ENCODE assay signal across 13 cellular contexts in genomic region chr6:31509036-31509435, GRCh38. TPM values are rescaled to one million over a fixed set of nuclear protein-coding genes. Genes with fewer than 3 reads are reported as not detected.
DNase-seq lines count a peak whose midpoint lies in the region; ATAC-seq, FAIRE-seq and TF ChIP-seq lines count a peak whose summit lies in the region.
"Not testable (repeated sequence)": the region's sequence is repeated elsewhere in the genome, so short reads cannot be mapped to it uniquely, and the experiment has no call there.
"Had no signal": no experiment of that assay in that cellular context is flagged by ENCODE, and none has a peak within 500 bp of the region (broad histone marks: within the 10 kb centered on the region; RNA-seq: fewer than 3 reads in every experiment).

No MANE protein-coding gene starts in this region.

- not testable (repeated sequence) for H3K14ac ChIP-seq in mesenchymal stem cell (ENCODE audit: low read length in 2 of 2)

- H3K79me1 ChIP-seq in mesenchymal stem cell (replicated peaks; ENCODE audit: low read length, poor library complexity, severe bottlenecking) = peaks cover 21% of the 10 kb centered on the region

- WGBS in mesenchymal stem cell = 74% methylated on average over 2 of the region's 2 CpGs

- H3K36me3 Mint-ChIP-seq in HFFc6 (ENCODE audit: low read depth) = peaks cover 32% of the 10 kb centered on the region
- H3K36me3 Mint-ChIP-seq in activated CD4-positive, alpha-beta T cell treated with anti-CD3 and anti-CD28 coated beads, Interleukin-2, amount 10 ng/mL, durations not matched to agents 7 days and 5 days (ENCODE audit: low read depth) = peaks cover 54% of the 10 kb centered on the region
- H3K36me3 Mint-ChIP-seq in astrocyte (ENCODE audit: low read depth, unreplicated experiment) = not testable (repeated sequence)

- H3K27ac ChIP-seq in astrocyte (ENCODE audit: low read depth, low read length); mesenchymal stem cell (ENCODE audit: low read length, poor library complexity, severe bottlenecking): not testable (repeated sequence)

- not testable (repeated sequence) for TF ChIP-seq CTCF in HFFc6 (IDR thresholded peaks at IDR 0.05); astrocyte (IDR thresholded peaks at IDR 0.05; ENCODE audit: insufficient read depth, low read depth, low read length)

- H3K27ac Mint-ChIP-seq in HFFc6 = peak overlapping the region; percentile 46; the same call in 1 of the 2 replicates
- peak overlapping the region; percentile 41 for H3K27ac Mint-ChIP-seq in activated CD4-positive, alpha-beta T cell treated with anti-CD3 and anti-CD28 coated beads, Interleukin-2, amount 10 ng/mL, durations not matched to agents 7 days and 5 days
- H3K27ac Mint-ChIP-seq in astrocyte (ENCODE audit: unreplicated experiment) = not testable (repeated sequence)

- ATAC-seq in esophagus mucosa = peak; percentile 15

- not testable (repeated sequence) for H3K27me3 Mint-ChIP-seq in HFFc6 (ENCODE audit: insufficient read depth); activated CD4-positive, alpha-beta T cell treated with anti-CD3 and anti-CD28 coated beads, Interleukin-2, amount 10 ng/mL, durations not matched to agents 7 days and 5 days
- peaks cover 13% of the 10 kb centered on the region for H3K27me3 Mint-ChIP-seq in astrocyte (ENCODE audit: low read depth, unreplicated experiment)

- CTCF ChIA-PET in activated CD4-positive, alpha-beta T cell treated with anti-CD3 and anti-CD28 coated beads, Interleukin-2, amount 10 ng/mL, durations not matched to agents 7 days and 5 days (lab: Charles Lee) = not testable (repeated sequence)

- not testable (repeated sequence) for H3K4ac ChIP-seq in mesenchymal stem cell (ENCODE audit: low read depth in 1 of 2, low read length in 2 of 2)

- H2AK5ac ChIP-seq in mesenchymal stem cell (ENCODE audit: low read length, severe bottlenecking) = not testable (repeated sequence)

- FAIRE-seq in astrocyte (lab: Jason Lieb, UNC) = not testable (repeated sequence)

- H3K18ac ChIP-seq in mesenchymal stem cell (ENCODE audit: low read depth in 1 of 2, low read length in 2 of 2) = not testable (repeated sequence)

- not testable (repeated sequence) for H4K20me1 ChIP-seq in astrocyte (ENCODE audit: insufficient read depth, low read length)

- not testable (repeated sequence) for H3K36me3 ChIP-seq in astrocyte (ENCODE audit: insufficient read depth, low read length)
- H3K36me3 ChIP-seq in mesenchymal stem cell (ENCODE audit: control insufficient read depth in 1 of 2, insufficient read depth in 2 of 2, low read depth in 1 of 2, low read length in 2 of 2) = peaks cover 47 to 51% of the 10 kb centered on the region in 2 experiments

- H4K8ac ChIP-seq in mesenchymal stem cell (ENCODE audit: low read length) = not testable (repeated sequence)

- DNase-seq in HFFc6; activated CD4-positive, alpha-beta T cell treated with anti-CD3 and anti-CD28 coated beads, Interleukin-2, amount 10 ng/mL, durations not matched to agents 7 days and 5 days; astrocyte (ENCODE audit: low read depth); mesenchymal stem cell: not testable (repeated sequence)
- peak; percentile 0 for DNase-seq in stimulated activated CD8-positive, alpha-beta memory T cell treated with anti-CD3 and anti-CD28 coated beads, Interleukin-4, amount 100 ng/mL, for 48 hours

- not testable (repeated sequence) for H3K4me3 ChIP-seq in astrocyte (ENCODE audit: insufficient read depth, low read depth, low read length); mesenchymal stem cell (ENCODE audit: insufficient read depth in 1 of 2, low read depth in 1 of 2, low read length in 2 of 2)

- POLR2A ChIA-PET in activated CD4-positive, alpha-beta T cell treated with anti-CD3 and anti-CD28 coated beads, Interleukin-2, amount 10 ng/mL, durations not matched to agents 7 days and 5 days (lab: Charles Lee) = not testable (repeated sequence)

- H3K4me1 Mint-ChIP-seq in HFFc6 (ENCODE audit: low read depth) (peaks cover 26% of the 10 kb centered on the region), astrocyte (ENCODE audit: low read depth, unreplicated experiment) (peaks cover 11% of the 10 kb centered on the region)
- peaks cover 11% of the 10 kb centered on the region for H3K4me1 Mint-ChIP-seq in activated CD4-positive, alpha-beta T cell treated with anti-CD3 and anti-CD28 coated beads, Interleukin-2, amount 10 ng/mL, durations not matched to agents 7 days and 5 days

- H2BK5ac ChIP-seq in mesenchymal stem cell (ENCODE audit: low read depth, low read length, poor library complexity, severe bottlenecking) = not testable (repeated sequence)

- H2BK12ac ChIP-seq in mesenchymal stem cell (ENCODE audit: low read length in 2 of 2) = not testable (repeated sequence)

- H2BK120ac ChIP-seq in mesenchymal stem cell (ENCODE audit: low read depth, low read length) = not testable (repeated sequence)

- not testable (repeated sequence) for H3K4me2 ChIP-seq in astrocyte (ENCODE audit: low read length); mesenchymal stem cell (ENCODE audit: low read length, poor library complexity, severe bottlenecking)

- not testable (repeated sequence) for H3K9me3 Mint-ChIP-seq in HFFc6; activated CD4-positive, alpha-beta T cell treated with anti-CD3 and anti-CD28 coated beads, Interleukin-2, amount 10 ng/mL, durations not matched to agents 7 days and 5 days; astrocyte (ENCODE audit: unreplicated experiment)

- H4K91ac ChIP-seq in mesenchymal stem cell (ENCODE audit: low read length) = not testable (repeated sequence)

- not testable (repeated sequence) for H2AFZ ChIP-seq in astrocyte (ENCODE audit: low read depth, low read length); mesenchymal stem cell (ENCODE audit: low read depth, low read length)

- not testable (repeated sequence) for H3K9me3 ChIP-seq in astrocyte (ENCODE audit: insufficient read depth, low read depth, low read length); mesenchymal stem cell (ENCODE audit: control insufficient read depth, low read length)

- H3K4me3 Mint-ChIP-seq in HFFc6; activated CD4-positive, alpha-beta T cell treated with anti-CD3 and anti-CD28 coated beads, Interleukin-2, amount 10 ng/mL, durations not matched to agents 7 days and 5 days: not testable (repeated sequence)
- H3K4me3 Mint-ChIP-seq in astrocyte (ENCODE audit: unreplicated experiment) = peak overlapping the region; percentile 54

- not testable (repeated sequence) for H3K4me1 ChIP-seq in astrocyte (ENCODE audit: insufficient read depth, low read length); mesenchymal stem cell (ENCODE audit: control insufficient read depth, insufficient read depth, low read depth, low read length)

- H2BK15ac ChIP-seq in mesenchymal stem cell (ENCODE audit: low read depth, poor library complexity, severe bottlenecking) = peak overlapping the region; percentile 48

- H3K79me2 ChIP-seq in astrocyte (ENCODE audit: insufficient read depth, low read length) = not testable (repeated sequence)

- H3K27me3 ChIP-seq in astrocyte (ENCODE audit: insufficient read depth, low read length); mesenchymal stem cell (ENCODE audit: control insufficient read depth in 1 of 2, insufficient read depth in 1 of 2, low read length in 2 of 2): not testable (repeated sequence)

- not testable (repeated sequence) for H3K9ac ChIP-seq in astrocyte (ENCODE audit: low read length); mesenchymal stem cell (ENCODE audit: low read length)

- not testable (repeated sequence) for H3K23ac ChIP-seq in mesenchymal stem cell (ENCODE audit: low read length in 2 of 2)

RNA-seq across cellular contexts. Expression of gene MICB, which starts 11.1 kb away (rescaled TPM):
- total RNA-seq in HFFc6 (2021; fragmentation: NEBNext Ultra II Directional; extraction: Animal tissue kit (Norgen Biotek cat#: 25700)) = 10 to 100 TPM; 16.0 to 26.0 (median 22.6) TPM
- total RNA-seq in activated CD4-positive, alpha-beta T cell treated with anti-CD3 and anti-CD28 coated beads, Interleukin-2, amount 10 ng/mL, durations not matched to agents 7 days and 5 days = 10 to 100 TPM; 54.2 to 55.7 TPM
- total RNA-seq in astrocyte (4.1 and 5.8 TPM in 2 replicates), esophagus mucosa (0.92 TPM)
- 24.8 TPM for polyA plus RNA-seq in mesenchymal stem cell (2013, experiment 1 of 2)
- polyA plus RNA-seq in mesenchymal stem cell (2013, experiment 2 of 2) = 24.8 TPM

RNA-seq across cellular contexts. Expression of gene MCCD1, which starts 19.7 kb away (rescaled TPM):
- not detected for total RNA-seq in HFFc6 (2021; fragmentation: NEBNext Ultra II Directional; extraction: Animal tissue kit (Norgen Biotek cat#: 25700))
- total RNA-seq in activated CD4-positive, alpha-beta T cell treated with anti-CD3 and anti-CD28 coated beads, Interleukin-2, amount 10 ng/mL, durations not matched to agents 7 days and 5 days = not detected
- not detected in 2 replicates for total RNA-seq in astrocyte
- total RNA-seq in esophagus mucosa = not detected
- polyA plus RNA-seq in mesenchymal stem cell (2013, experiment 1 of 2) = not detected
- polyA plus RNA-seq in mesenchymal stem cell (2013, experiment 2 of 2) = not detected
- total RNA-seq: A673; CD4-positive, alpha-beta memory T cell; GM23338; H7 had no signal
- polyA plus RNA-seq: AG04450; CD14-positive monocyte; CD4-positive, alpha-beta memory T cell; GM23338; IgD-negative memory B cell had no signal

RNA-seq across cellular contexts. Expression of gene DDX39B, which starts 32.8 kb away (rescaled TPM):
- total RNA-seq in HFFc6 (2021; fragmentation: NEBNext Ultra II Directional; extraction: Animal tissue kit (Norgen Biotek cat#: 25700)) = 100 to 1,000 TPM; 312 to 380 (median 358) TPM
- total RNA-seq in activated CD4-positive, alpha-beta T cell treated with anti-CD3 and anti-CD28 coated beads, Interleukin-2, amount 10 ng/mL, durations not matched to agents 7 days and 5 days = 100 to 1,000 TPM; 420 to 442 TPM
- 284 and 294 TPM in 2 replicates for total RNA-seq in astrocyte
- 174 TPM for total RNA-seq in esophagus mucosa
- 151 TPM for polyA plus RNA-seq in mesenchymal stem cell (2013, experiment 1 of 2)
- polyA plus RNA-seq in mesenchymal stem cell (2013, experiment 2 of 2) = 154 TPM

RNA-seq across cellular contexts. Expression of gene ATP6V1G2, which starts 37.4 kb away (rescaled TPM):
- 1 to 10 TPM; 2.9 to 4.1 (median 3.2) TPM for total RNA-seq in HFFc6 (2021; fragmentation: NEBNext Ultra II Directional; extraction: Animal tissue kit (Norgen Biotek cat#: 25700))
- 1 to 10 TPM; 3.6 to 3.7 TPM for total RNA-seq in activated CD4-positive, alpha-beta T cell treated with anti-CD3 and anti-CD28 coated beads, Interleukin-2, amount 10 ng/mL, durations not matched to agents 7 days and 5 days
- 2.6 and 3.4 TPM in 2 replicates for total RNA-seq in astrocyte
- not detected for total RNA-seq in esophagus mucosa
- 1.7 TPM for polyA plus RNA-seq in mesenchymal stem cell (2013, experiment 1 of 2)
- polyA plus RNA-seq in mesenchymal stem cell (2013, experiment 2 of 2) = 1.5 TPM
- polyA plus RNA-seq: CD14-positive monocyte had no signal

RNA-seq across cellular contexts. Expression of gene NFKBIL1, which starts 38.4 kb away (rescaled TPM):
- total RNA-seq in HFFc6 (2021; fragmentation: NEBNext Ultra II Directional; extraction: Animal tissue kit (Norgen Biotek cat#: 25700)) = 10 to 100 TPM; 11.8 to 15.9 (median 13.6) TPM
- total RNA-seq in activated CD4-positive, alpha-beta T cell treated with anti-CD3 and anti-CD28 coated beads, Interleukin-2, amount 10 ng/mL, durations not matched to agents 7 days and 5 days = 10 to 100 TPM; 15.8 to 16.0 TPM
- total RNA-seq in astrocyte (18.8 and 20.4 TPM in 2 replicates), esophagus mucosa (13.9 TPM)
- 19.3 TPM for polyA plus RNA-seq in mesenchymal stem cell (2013, experiment 1 of 2)
- 17.1 TPM for polyA plus RNA-seq in mesenchymal stem cell (2013, experiment 2 of 2)
